ENCODE assay signal across 9 cellular contexts in genomic region chr17:83200746-83201145, GRCh38.
DNase-seq lines count a peak whose midpoint lies in the region; ATAC-seq and TF ChIP-seq lines count a peak whose summit lies in the region.
"Had no signal": no experiment of that assay in that cellular context is flagged by ENCODE, and none has a peak within 500 bp of the region (broad histone marks: within the 10 kb centered on the region; RNA-seq: fewer than 3 reads in every experiment).

No MANE protein-coding gene starts in this region.

- H3K9me3 Mint-ChIP-seq in activated naive CD8-positive, alpha-beta T cell (ENCODE audit: low read depth), result no peaks in the 10 kb centered on the region
- no peaks in the 10 kb centered on the region for H3K9me3 Mint-ChIP-seq in stimulated activated effector memory CD8-positive, alpha-beta T cell treated with anti-CD3 and anti-CD28 coated beads, Interleukin-12 subunit alpha, Interleukin-12 subunit beta, amount 100 ng/mL, for 72 hours
- H3K9me3 Mint-ChIP-seq in chondrocyte (ENCODE audit: low read depth), result no peaks in the 10 kb centered on the region

- peak overlapping the region; percentile 2 for H3K4me3 Mint-ChIP-seq in activated naive CD8-positive, alpha-beta T cell
- H3K4me3 Mint-ChIP-seq in stimulated activated effector memory CD8-positive, alpha-beta T cell treated with anti-CD3 and anti-CD28 coated beads, Interleukin-12 subunit alpha, Interleukin-12 subunit beta, amount 100 ng/mL, for 72 hours, result peak overlapping the region; percentile 78
- H3K4me3 Mint-ChIP-seq in chondrocyte (ENCODE audit: unreplicated experiment), result no peak overlapping the region

- TF ChIP-seq CTCF in NB4 (IDR thresholded peaks at IDR 0.05; ENCODE audit: low read depth, low read length) (no peak), chondrocyte (IDR thresholded peaks at IDR 0.05) (no peak)

- DNase-seq in NB4 (ENCODE audit: low read depth) (no peak), left lobe of liver (ENCODE audit: low spot score) (peak; percentile 44), HuH-7 (ENCODE audit: low spot score) (no peak), NCI-H82 treated with DMSO at 0.1 percent for 48 hours (lab: John Stamatoyannopoulos, UW; ENCODE audit: unreplicated experiment) (no peak), SKM-1 treated with dmso at 0.1 percent for 144 hours (lab: John Stamatoyannopoulos, UW; ENCODE audit: unreplicated experiment) (no peak), chondrocyte (ENCODE audit: low spot score) (no peak)
- no peak for DNase-seq in stimulated activated effector memory CD8-positive, alpha-beta T cell treated with anti-CD3 and anti-CD28 coated beads, Interleukin-12 subunit alpha, Interleukin-12 subunit beta, amount 100 ng/mL, for 72 hours (ENCODE audit: low spot score in 2 of 2)

- peak overlapping the region; percentile 91 for H3K27ac Mint-ChIP-seq in activated naive CD8-positive, alpha-beta T cell
- peak overlapping the region; percentile 99 for H3K27ac Mint-ChIP-seq in stimulated activated effector memory CD8-positive, alpha-beta T cell treated with anti-CD3 and anti-CD28 coated beads, Interleukin-12 subunit alpha, Interleukin-12 subunit beta, amount 100 ng/mL, for 72 hours
- H3K27ac Mint-ChIP-seq in chondrocyte (ENCODE audit: unreplicated experiment), result no peak overlapping the region

- ATAC-seq in left lobe of liver, result no peak
- ATAC-seq in stimulated activated effector memory CD8-positive, alpha-beta T cell treated with anti-CD3 and anti-CD28 coated beads, Interleukin-12 subunit alpha, Interleukin-12 subunit beta, amount 100 ng/mL, for 72 hours, result no peak

- no peak for TF ChIP-seq POLR2A in NB4 (IDR thresholded peaks at IDR 0.05; ENCODE audit: extremely low read depth, insufficient read length)

- peak overlapping the region; percentile 40 for H3K4me3 ChIP-seq in NB4 (ENCODE audit: low read depth, low read length)
- H3K4me3 ChIP-seq: MG63 had no signal

- no peaks in the 10 kb centered on the region for H3K27me3 Mint-ChIP-seq in activated naive CD8-positive, alpha-beta T cell
- no peaks in the 10 kb centered on the region for H3K27me3 Mint-ChIP-seq in chondrocyte (ENCODE audit: low read depth)

- no peaks in the 10 kb centered on the region for H3K36me3 Mint-ChIP-seq in activated naive CD8-positive, alpha-beta T cell
- peaks cover 24% of the 10 kb centered on the region for H3K36me3 Mint-ChIP-seq in stimulated activated effector memory CD8-positive, alpha-beta T cell treated with anti-CD3 and anti-CD28 coated beads, Interleukin-12 subunit alpha, Interleukin-12 subunit beta, amount 100 ng/mL, for 72 hours
- no peaks in the 10 kb centered on the region for H3K36me3 Mint-ChIP-seq in chondrocyte (ENCODE audit: low read depth)

- H3K4me1 Mint-ChIP-seq in activated naive CD8-positive, alpha-beta T cell (ENCODE audit: low read depth), result peaks cover 27% of the 10 kb centered on the region
- peaks cover 75% of the 10 kb centered on the region for H3K4me1 Mint-ChIP-seq in stimulated activated effector memory CD8-positive, alpha-beta T cell treated with anti-CD3 and anti-CD28 coated beads, Interleukin-12 subunit alpha, Interleukin-12 subunit beta, amount 100 ng/mL, for 72 hours
- H3K4me1 Mint-ChIP-seq in chondrocyte (ENCODE audit: low read depth), result peaks cover 61% of the 10 kb centered on the region
